In the genomic region with DNA sequence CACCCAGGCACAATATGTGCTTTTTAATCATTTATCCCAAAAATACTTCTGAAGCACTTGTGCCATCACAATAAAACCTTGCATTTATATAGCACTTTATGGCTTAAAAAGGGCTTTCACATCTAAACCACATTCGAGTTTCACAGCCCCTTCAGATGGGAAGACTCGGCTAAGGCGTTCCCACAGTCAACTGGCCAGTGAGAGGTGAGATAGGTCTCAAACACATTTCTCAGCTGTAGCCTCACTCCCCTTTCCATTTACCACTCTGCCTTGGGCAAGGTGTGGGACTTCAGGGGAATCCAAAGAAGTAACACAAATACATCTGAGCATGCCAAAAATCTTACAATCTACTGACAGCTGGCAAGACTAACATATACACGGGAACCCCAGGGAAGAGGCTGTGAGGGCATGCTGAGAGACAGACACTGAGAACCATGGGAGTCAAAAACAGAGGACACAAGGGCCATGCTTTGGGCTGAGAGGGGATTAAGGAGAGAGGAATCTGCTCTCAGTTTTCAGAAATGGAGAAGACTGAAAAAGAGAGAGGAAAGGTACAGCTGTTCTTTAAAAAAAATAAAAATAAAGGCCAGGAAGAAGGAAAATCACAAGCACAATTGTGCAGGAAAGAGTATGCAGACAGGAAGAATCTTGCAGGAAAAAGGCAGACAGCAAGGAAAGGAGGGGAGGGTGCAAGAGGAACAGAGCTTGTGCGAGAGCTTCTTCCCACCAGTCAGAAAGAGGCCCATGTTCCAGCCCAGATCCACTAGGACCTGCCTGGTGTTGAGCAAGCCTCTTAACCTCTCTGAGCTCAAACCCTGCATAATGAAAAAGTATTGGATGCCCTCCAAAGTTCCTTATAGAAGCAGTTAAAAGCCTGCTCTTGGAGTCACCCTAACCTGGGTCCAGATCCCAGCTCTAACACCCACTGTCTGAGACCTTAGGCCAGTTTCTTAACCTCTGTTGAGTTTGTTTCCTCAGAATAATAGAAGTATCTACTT, we compare ENCODE assay signal across 1 cellular context.
A peak's percentile ranks its signal among the peaks of the same experiment; 100 is the strongest.
TF ChIP-seq lines count a peak whose summit lies in the region.

No MANE protein-coding gene starts in this region.

TF ChIP-seq in GM12878, 131 proteins besides CTCF, POLR2A, EP300 and RAD21:
- TF ChIP-seq, protein P1, sequence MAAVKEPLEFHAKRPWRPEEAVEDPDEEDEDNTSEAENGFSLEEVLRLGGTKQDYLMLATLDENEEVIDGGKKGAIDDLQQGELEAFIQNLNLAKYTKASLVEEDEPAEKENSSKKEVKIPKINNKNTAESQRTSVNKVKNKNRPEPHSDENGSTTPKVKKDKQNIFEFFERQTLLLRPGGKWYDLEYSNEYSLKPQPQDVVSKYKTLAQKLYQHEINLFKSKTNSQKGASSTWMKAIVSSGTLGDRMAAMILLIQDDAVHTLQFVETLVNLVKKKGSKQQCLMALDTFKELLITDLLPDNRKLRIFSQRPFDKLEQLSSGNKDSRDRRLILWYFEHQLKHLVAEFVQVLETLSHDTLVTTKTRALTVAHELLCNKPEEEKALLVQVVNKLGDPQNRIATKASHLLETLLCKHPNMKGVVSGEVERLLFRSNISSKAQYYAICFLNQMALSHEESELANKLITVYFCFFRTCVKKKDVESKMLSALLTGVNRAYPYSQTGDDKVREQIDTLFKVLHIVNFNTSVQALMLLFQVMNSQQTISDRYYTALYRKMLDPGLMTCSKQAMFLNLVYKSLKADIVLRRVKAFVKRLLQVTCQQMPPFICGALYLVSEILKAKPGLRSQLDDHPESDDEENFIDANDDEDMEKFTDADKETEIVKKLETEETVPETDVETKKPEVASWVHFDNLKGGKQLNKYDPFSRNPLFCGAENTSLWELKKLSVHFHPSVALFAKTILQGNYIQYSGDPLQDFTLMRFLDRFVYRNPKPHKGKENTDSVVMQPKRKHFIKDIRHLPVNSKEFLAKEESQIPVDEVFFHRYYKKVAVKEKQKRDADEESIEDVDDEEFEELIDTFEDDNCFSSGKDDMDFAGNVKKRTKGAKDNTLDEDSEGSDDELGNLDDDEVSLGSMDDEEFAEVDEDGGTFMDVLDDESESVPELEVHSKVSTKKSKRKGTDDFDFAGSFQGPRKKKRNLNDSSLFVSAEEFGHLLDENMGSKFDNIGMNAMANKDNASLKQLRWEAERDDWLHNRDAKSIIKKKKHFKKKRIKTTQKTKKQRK (IDR thresholded peaks at IDR 0.05; ENCODE audit: low read depth, low read length), result no peak
- TF ChIP-seq TCF12 (IDR thresholded peaks at IDR 0.05; ENCODE audit: low read depth, low read length) (0 out of 2 replicates have a peak, but pooled peaks have one; percentile 57), RUNX3 (IDR thresholded peaks at IDR 0.05; ENCODE audit: low read length) (peak; percentile 74), BCLAF1 (IDR thresholded peaks at IDR 0.05) (no peak), CBX3 (IDR thresholded peaks at IDR 0.05; ENCODE audit: borderline replicate concordance, low read depth) (no peak), SP1 (IDR thresholded peaks at IDR 0.05; ENCODE audit: low read depth, low read length) (no peak)
- TF ChIP-seq, protein P2, sequence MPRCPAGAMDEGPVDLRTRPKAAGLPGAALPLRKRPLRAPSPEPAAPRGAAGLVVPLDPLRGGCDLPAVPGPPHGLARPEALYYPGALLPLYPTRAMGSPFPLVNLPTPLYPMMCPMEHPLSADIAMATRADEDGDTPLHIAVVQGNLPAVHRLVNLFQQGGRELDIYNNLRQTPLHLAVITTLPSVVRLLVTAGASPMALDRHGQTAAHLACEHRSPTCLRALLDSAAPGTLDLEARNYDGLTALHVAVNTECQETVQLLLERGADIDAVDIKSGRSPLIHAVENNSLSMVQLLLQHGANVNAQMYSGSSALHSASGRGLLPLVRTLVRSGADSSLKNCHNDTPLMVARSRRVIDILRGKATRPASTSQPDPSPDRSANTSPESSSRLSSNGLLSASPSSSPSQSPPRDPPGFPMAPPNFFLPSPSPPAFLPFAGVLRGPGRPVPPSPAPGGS (IDR thresholded peaks at IDR 0.05; ENCODE audit: borderline replicate concordance, insufficient read depth, low read depth, low read length, poor library complexity, severe bottlenecking), result peak; percentile 21
- TF ChIP-seq, protein P3, sequence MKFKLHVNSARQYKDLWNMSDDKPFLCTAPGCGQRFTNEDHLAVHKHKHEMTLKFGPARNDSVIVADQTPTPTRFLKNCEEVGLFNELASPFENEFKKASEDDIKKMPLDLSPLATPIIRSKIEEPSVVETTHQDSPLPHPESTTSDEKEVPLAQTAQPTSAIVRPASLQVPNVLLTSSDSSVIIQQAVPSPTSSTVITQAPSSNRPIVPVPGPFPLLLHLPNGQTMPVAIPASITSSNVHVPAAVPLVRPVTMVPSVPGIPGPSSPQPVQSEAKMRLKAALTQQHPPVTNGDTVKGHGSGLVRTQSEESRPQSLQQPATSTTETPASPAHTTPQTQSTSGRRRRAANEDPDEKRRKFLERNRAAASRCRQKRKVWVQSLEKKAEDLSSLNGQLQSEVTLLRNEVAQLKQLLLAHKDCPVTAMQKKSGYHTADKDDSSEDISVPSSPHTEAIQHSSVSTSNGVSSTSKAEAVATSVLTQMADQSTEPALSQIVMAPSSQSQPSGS (IDR thresholded peaks at IDR 0.05; ENCODE audit: low read length), result peak; percentile 61; the same call in 1 of the 2 replicates
TF ChIP-seq in GM12878: peak in this region for 4.
